In the genomic region with DNA sequence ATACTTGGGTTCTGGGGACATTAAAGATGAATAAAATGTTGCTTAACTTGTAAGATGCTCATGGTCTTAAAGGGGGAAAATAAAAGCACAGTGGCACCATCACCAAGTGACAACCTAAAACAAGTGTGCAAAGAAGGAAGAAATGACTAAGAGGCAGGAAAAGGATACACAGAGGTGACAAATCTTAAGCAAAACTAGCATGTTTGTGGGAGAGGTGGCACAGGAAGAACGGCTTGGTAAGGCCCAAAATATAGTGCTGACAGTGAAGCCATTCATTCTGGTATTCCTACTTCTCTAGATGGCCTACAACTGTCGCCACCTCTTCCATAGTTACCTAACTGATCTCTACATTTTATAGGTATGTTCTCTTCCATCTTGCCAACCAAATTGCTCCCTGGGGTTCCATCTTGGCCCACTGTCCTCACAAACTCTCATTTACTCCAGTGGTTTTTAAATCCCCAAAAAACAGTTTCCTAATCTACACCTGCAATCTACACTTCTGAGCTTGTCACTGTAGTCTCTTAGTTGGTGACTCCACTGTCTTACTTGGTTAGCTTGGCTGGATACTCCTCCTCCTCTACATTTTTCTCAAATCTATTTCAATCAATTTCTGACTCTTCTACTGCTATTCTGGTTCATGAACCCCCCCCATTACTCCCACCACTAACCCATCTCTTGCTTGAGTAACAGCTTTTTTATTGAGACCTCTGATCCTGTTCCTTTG, we compare ENCODE assay signal across 12 cellular contexts. TPM values are rescaled to one million over a fixed set of nuclear protein-coding genes. Genes with fewer than 3 reads are reported as not detected.
DNase-seq lines count a peak whose midpoint lies in the region; ATAC-seq, FAIRE-seq and TF ChIP-seq lines count a peak whose summit lies in the region.
"Had no signal": no experiment of that assay in that cellular context is flagged by ENCODE, and none has a peak within 500 bp of the region (broad histone marks: within the 10 kb centered on the region; RNA-seq: fewer than 3 reads in every experiment).

No MANE protein-coding gene starts in this region.

- RAD21 ChIA-PET in GM12878 (lab: Charles Lee; ENCODE audit: unreplicated experiment) = no interaction called here

- peaks cover 25 to 40% (median 33%) of the 10 kb centered on the region in 3 donors for H3K4me1 Mint-ChIP-seq in IgD-negative memory B cell
- peaks cover 67% of the 10 kb centered on the region for H3K4me1 Mint-ChIP-seq in stimulated activated naive CD8-positive, alpha-beta T cell treated with anti-CD3 and anti-CD28 coated beads, Interleukin-15, Interleukin-2, amounts not matched to agents 100 ng/mL and 50 ng/mL, for 24 hours (ENCODE audit: low read depth)

- no peak overlapping the region for H3K4me3 Mint-ChIP-seq in IgD-negative memory B cell
- H3K4me3 Mint-ChIP-seq in stimulated activated naive CD8-positive, alpha-beta T cell treated with anti-CD3 and anti-CD28 coated beads, Interleukin-15, Interleukin-2, amounts not matched to agents 100 ng/mL and 50 ng/mL, for 24 hours = peak overlapping the region; percentile 21

- peak; percentile 17 for DNase-seq in stimulated activated CD4-positive, alpha-beta T cell treated with anti-CD3 and anti-CD28 coated beads, Interleukin-1b, Interleukin-23, amount 100 ng/mL, for 48 hours
- DNase-seq in stimulated activated CD4-positive, alpha-beta T cell treated with anti-CD3 and anti-CD28 coated beads, Interleukin-4, amount 100 ng/mL, for 1 hour = no peak
- DNase-seq in GM12878 (ENCODE audit: low read depth, low spot score) (peak; percentile 11), left cardiac atrium (no peak), COLO668 (lab: John Stamatoyannopoulos, UW; ENCODE audit: unreplicated experiment) (no peak)
- DNase-seq: NCI-H1436, NCI-H526, psoas muscle had no signal

- H3K27ac ChIP-seq in GM12878 (ENCODE audit: control insufficient read depth, insufficient read depth) = peak overlapping the region; percentile 6; the same call in 1 of the 2 replicates
- H3K27ac ChIP-seq: coronary artery, psoas muscle had no signal

- no TSS peak for BruUV-seq in GM12878 (replicated peaks; lab: Mats Ljungman, UMichigan)

- H3K36me3 ChIP-seq in GM12878 (ENCODE audit: control insufficient read depth in 2 of 2, insufficient read depth in 2 of 2, low read length in 1 of 2) = peaks cover 8 to 35% of the 10 kb centered on the region in 2 experiments

- H3K9ac ChIP-seq in GM12878 (ENCODE audit: control insufficient read depth, insufficient read depth, low read length) = no peak overlapping the region

- H3K79me2 ChIP-seq in GM12878 (ENCODE audit: control insufficient read depth, insufficient read depth, low read length) = peaks cover 6% of the 10 kb centered on the region

- H3K4me2 ChIP-seq in GM12878 (ENCODE audit: control insufficient read depth, insufficient read depth) = no peak overlapping the region

- no peaks in the 10 kb centered on the region for H3K9me3 Mint-ChIP-seq in IgD-negative memory B cell
- no peaks in the 10 kb centered on the region for H3K9me3 Mint-ChIP-seq in stimulated activated naive CD8-positive, alpha-beta T cell treated with anti-CD3 and anti-CD28 coated beads, Interleukin-15, Interleukin-2, amounts not matched to agents 100 ng/mL and 50 ng/mL, for 24 hours

- TF ChIP-seq EP300 in GM12878 (IDR thresholded peaks at IDR 0.05; ENCODE audit: borderline replicate concordance in 1 of 2, control insufficient read depth in 1 of 2, low read depth in 2 of 2, low read length in 2 of 2) = no peak

- H3K9me3 ChIP-seq in GM12878 (replicated peaks; ENCODE audit: control insufficient read depth, insufficient read depth, low read length) = no peaks in the 10 kb centered on the region
- H3K9me3 ChIP-seq: psoas muscle had no signal

- peak overlapping the region in 2 of 3 donors; percentile 20 to 87 for H3K27ac Mint-ChIP-seq in IgD-negative memory B cell
- peak overlapping the region; percentile 77 for H3K27ac Mint-ChIP-seq in stimulated activated naive CD8-positive, alpha-beta T cell treated with anti-CD3 and anti-CD28 coated beads, Interleukin-15, Interleukin-2, amounts not matched to agents 100 ng/mL and 50 ng/mL, for 24 hours

- no peaks in the 10 kb centered on the region for H4K20me1 ChIP-seq in GM12878 (ENCODE audit: control insufficient read depth, insufficient read depth)

- CTCF ChIA-PET in GM12878 (lab: Yijun Ruan, JAX) = interaction anchor here (0.8 kb wide), 1 partner anchor 19 kb away, joined by 3 read pairs; no protein-coding TSS in a partner anchor

- intact Hi-C loops in GM12878 (cut with micrococcal nuclease; ENCODE audit: unreplicated experiment) (no loop called here), left cardiac atrium (cut with DNase I) (no loop called here)

- no peak for TF ChIP-seq RAD21 in GM12878 (IDR thresholded peaks at IDR 0.05; ENCODE audit: insufficient read depth, low read depth, low read length)

- no peak for TF ChIP-seq CTCF in GM12878 (IDR thresholded peaks at IDR 0.05 in 2 of 3, conservative IDR thresholded peaks at IDR 0.05 in 1 of 3; ENCODE audit: control insufficient read depth in 2 of 3, extremely low read depth in 1 of 3, insufficient read depth in 1 of 3, low read depth in 3 of 3, low read length in 3 of 3)

- FAIRE-seq in GM12878 (lab: Jason Lieb, UNC) = no peak

- POLR2A ChIA-PET in GM12878 (lab: Charles Lee) = interaction anchor here (1.0 kb wide), 1 partner anchor 9 kb away, joined by 3 read pairs; no protein-coding TSS in a partner anchor

- in situ Hi-C loops in GM12878 (cut with MboI) = no loop called here

- H2AFZ ChIP-seq in GM12878 (ENCODE audit: control insufficient read depth, low read depth, low read length) = no peak overlapping the region

- 0% methylated on average over 2 of the region's 2 CpGs for WGBS in GM12878 (ENCODE audit: insufficient coverage, insufficient replicate concordance, low lambda C conversion rate, missing lambda C conversion rate)

- TF ChIP-seq POLR2A in GM12878 (IDR thresholded peaks at IDR 0.05; ENCODE audit: low read depth, low read length) = no peak

- H3K27me3 ChIP-seq in GM12878 (replicated peaks in 1 of 2; ENCODE audit: control insufficient read depth in 2 of 2, insufficient read depth in 2 of 2, low read length in 1 of 2) = no peaks in the 10 kb centered on the region

- H3K36me3 Mint-ChIP-seq in IgD-negative memory B cell = peaks cover 6% of the 10 kb centered on the region
- H3K36me3 Mint-ChIP-seq in stimulated activated naive CD8-positive, alpha-beta T cell treated with anti-CD3 and anti-CD28 coated beads, Interleukin-15, Interleukin-2, amounts not matched to agents 100 ng/mL and 50 ng/mL, for 24 hours (ENCODE audit: low read depth) = peaks cover 90% of the 10 kb centered on the region

- peak; percentile 53 for ATAC-seq in GM12878
- no peak for ATAC-seq in left cardiac atrium
- no peak for ATAC-seq in HG03025 (IDR thresholded peaks at IDR 0.05; ENCODE audit: low FRiP score, unreplicated experiment)

- no peak overlapping the region for H3K4me3 ChIP-seq in GM12878
- H3K4me3 ChIP-seq: coronary artery, psoas muscle had no signal

- SMC1A ChIA-PET in GM12878 (lab: Charles Lee; ENCODE audit: uncharacterized antibody, unreplicated experiment) = interaction anchor here (0.7 to 2.0 kb wide), 4 partner anchors 10 to 171 kb away, joined by 3 to 6 read pairs (median 5); no protein-coding TSS in a partner anchor

- no peaks in the 10 kb centered on the region for H3K27me3 Mint-ChIP-seq in IgD-negative memory B cell
- H3K27me3 Mint-ChIP-seq in stimulated activated naive CD8-positive, alpha-beta T cell treated with anti-CD3 and anti-CD28 coated beads, Interleukin-15, Interleukin-2, amounts not matched to agents 100 ng/mL and 50 ng/mL, for 24 hours = no peaks in the 10 kb centered on the region

- peaks cover 11% of the 10 kb centered on the region; the same call in 1 of the 2 replicates for H3K4me1 ChIP-seq in GM12878 (ENCODE audit: control insufficient read depth, insufficient read depth, low read length)

RNA-seq across cellular contexts. Expression of a gene that starts 33.5 kb away (rescaled TPM):
- 2.3 TPM for polyA plus RNA-seq in IgD-negative memory B cell
- total RNA-seq in GM12878 (2013; cell fraction: nucleolus; rRNA removed) = 13.0 and 14.2 TPM in 2 replicates
- total RNA-seq in GM12878 (2014; rRNA removed) = 3.7 and 4.6 TPM in 2 replicates
- 4.1 and 4.3 TPM in 2 replicates for total RNA-seq in GM12878 (2014; rRNA removed; fragmentation: Illumina TruSeq; extraction: Trizol)
- 3.8 and 4.5 TPM in 2 replicates for total RNA-seq in GM12878 (2021)
- 1.9 TPM for polyA plus RNA-seq in GM12878 (2011; ENCODE audit: low read depth)
- 7.4 and 12.3 TPM in 2 replicates for polyA plus RNA-seq in GM12878 (2011; rRNA removed)
- 1.8 and 2.6 TPM in 2 replicates for polyA plus RNA-seq in GM12878 (2011; cell fraction: cytosol; rRNA removed)
- polyA plus RNA-seq in GM12878 (2011; cell fraction: nucleus; rRNA removed) = 5.3 and 7.2 TPM in 2 replicates
- 5.4 and 6.0 TPM in 2 replicates for polyA plus RNA-seq in GM12878 (2012)
- 3.9 and 6.2 TPM in 2 replicates for polyA plus RNA-seq in GM12878 (2014; fragmentation: Illumina TruSeq; extraction: Trizol)
- polyA plus RNA-seq in GM12878 (2014; fragmentation: Nextera tagmentation; extraction: Ambion mirVana) = 1 to 10 TPM; 1.4 to 1.5 TPM
- polyA plus RNA-seq in GM12878 (2014; rRNA removed) = 2.7 and 3.2 TPM in 2 replicates
- 1 to 10 TPM; 2.9 to 3.4 TPM for polyA plus RNA-seq in GM12878 (2016; fragmentation: Nextera tagmentation; extraction: Ambion mirVana)
- polyA minus RNA-seq in GM12878 (2011; rRNA and poly(A)+ RNA removed) = 1.7 and 2.9 TPM in 2 replicates
- 1.5 and 1.6 TPM in 2 replicates for polyA minus RNA-seq in GM12878 (2011; cell fraction: cytosol; rRNA and poly(A)+ RNA removed)
- 2.7 and 3.8 TPM in 2 replicates for polyA minus RNA-seq in GM12878 (2011; cell fraction: nucleus; rRNA and poly(A)+ RNA removed)
- 10 to 100 TPM; 16.7 to 18.5 TPM for total RNA-seq in left cardiac atrium

Comparison
In these comparisons a context has a peak if more than half of its experiments do, and no peak if none do; other contexts are left out.
1. DNase-seq: peak in stimulated activated CD4-positive, alpha-beta T cell treated with anti-CD3 and anti-CD28 coated beads, Interleukin-1b, Interleukin-23, amount 100 ng/mL, for 48 hours (single experiment) and GM12878 (single experiment); none in stimulated activated CD4-positive, alpha-beta T cell treated with anti-CD3 and anti-CD28 coated beads, Interleukin-4, amount 100 ng/mL, for 1 hour (single experiment), left cardiac atrium (single experiment) and COLO668 (single experiment).